17 cellular contexts compared by ENCODE assay signal in the genomic region with DNA sequence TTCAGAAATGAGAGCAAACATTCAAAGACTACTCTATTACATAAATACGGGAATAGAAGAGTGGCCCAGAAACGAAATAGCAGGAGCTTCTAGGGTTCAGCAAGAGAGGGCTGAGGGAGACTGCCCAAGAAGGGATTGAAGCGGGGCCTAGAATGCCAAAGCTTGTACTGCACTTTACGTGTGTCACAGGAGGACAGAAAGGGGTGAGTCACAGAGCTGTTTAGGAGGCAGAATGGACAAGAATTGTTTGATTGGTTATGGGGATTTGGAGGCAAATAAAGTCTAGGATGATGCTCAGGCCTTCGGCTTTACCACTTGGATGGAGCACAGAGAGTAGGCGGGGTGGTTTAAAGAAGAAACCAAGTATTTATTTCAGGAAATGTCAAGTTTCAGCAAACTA. TPM values are rescaled to one million over a fixed set of nuclear protein-coding genes. Genes with fewer than 3 reads are reported as not detected.
DNase-seq lines count a peak whose midpoint lies in the region; ATAC-seq, FAIRE-seq and TF ChIP-seq lines count a peak whose summit lies in the region.
"Had no signal": no experiment of that assay in that cellular context is flagged by ENCODE, and none has a peak within 500 bp of the region (broad histone marks: within the 10 kb centered on the region; RNA-seq: fewer than 3 reads in every experiment).

No MANE protein-coding gene starts in this region.

- H3K4me1 ChIP-seq in endodermal cell (ENCODE audit: control insufficient read depth, insufficient read depth, low read length), result peaks cover 3% of the 10 kb centered on the region
- H3K4me1 ChIP-seq in osteoblast (ENCODE audit: insufficient read depth, low read length), result peaks cover 8% of the 10 kb centered on the region
- H3K4me1 ChIP-seq in small intestine (ENCODE audit: control insufficient read depth in 2 of 2, insufficient read depth in 1 of 2, low read depth in 1 of 2, low read length in 1 of 2), result no peaks in the 10 kb centered on the region
- peaks cover 22% of the 10 kb centered on the region for H3K4me1 ChIP-seq in HAP-1
- H3K4me1 ChIP-seq: testis had no signal

- FAIRE-seq in small intestine (lab: Jason Lieb, UNC), result no peak

- H3K36me3 Mint-ChIP-seq in activated CD4-positive, alpha-beta T cell treated with anti-CD3 and anti-CD28 coated beads, Interleukin-2, amount 10 ng/mL, durations not matched to agents 7 days and 5 days (ENCODE audit: low read depth), result peaks cover 10% of the 10 kb centered on the region
- H3K36me3 Mint-ChIP-seq in activated B cell treated with CpG ODN at 0.5 μM for 24 hours (ENCODE audit: low read depth) (peaks cover 7% of the 10 kb centered on the region), endodermal cell (ENCODE audit: low read depth) (no peaks in the 10 kb centered on the region)

- CTCF ChIA-PET in activated CD4-positive, alpha-beta T cell treated with anti-CD3 and anti-CD28 coated beads, Interleukin-2, amount 10 ng/mL, durations not matched to agents 7 days and 5 days (lab: Charles Lee), result interaction anchor here (1.0 to 1.1 kb wide), 2 partner anchors 11 to 84 kb away, joined by 3 to 6 read pairs; no protein-coding TSS in a partner anchor
- CTCF ChIA-PET in activated B cell treated with CpG ODN at 0.5 μM for 24 hours (lab: Charles Lee), result interaction anchor here (0.9 kb wide), 1 partner anchor 11 kb away, joined by 3 read pairs; no protein-coding TSS in a partner anchor

- DNase-seq in activated CD4-positive, alpha-beta T cell treated with anti-CD3 and anti-CD28 coated beads, Interleukin-2, amount 10 ng/mL, durations not matched to agents 7 days and 5 days, result no peak
- no peak for DNase-seq in activated CD4-positive, alpha-beta T cell treated with anti-CD3 and anti-CD28 coated beads, Interleukin-2, amount 50 U/mL, for 48 hours
- DNase-seq in activated B cell treated with CpG ODN at 0.5 μM for 24 hours (no peak), endodermal cell (no peak), osteoblast (ENCODE audit: insufficient read length, low spot score, missing footprints) (no peak), small intestine (no peak), HAP-1 (ENCODE audit: low spot score in 2 of 2) (no peak)
- DNase-seq: activated CD8-positive, alpha-beta memory T cell treated with anti-CD3 and anti-CD28 coated beads, Interleukin-2, amount 50 U/mL, for 48 hours; cortex of kidney; Kasumi-1; NCI-H1436; SHP77 treated with DMSO at 0.1 percent for 48 hours; testis had no signal

- H3K4me3 ChIP-seq in endodermal cell (ENCODE audit: low read length) (no peak overlapping the region), osteoblast (ENCODE audit: insufficient read depth, low read length) (no peak overlapping the region), small intestine (ENCODE audit: low read depth in 1 of 2, low read length in 2 of 2) (no peak overlapping the region), HAP-1 (no peak overlapping the region)
- H3K4me3 ChIP-seq: ascending aorta, testis had no signal

- POLR2A ChIA-PET in activated CD4-positive, alpha-beta T cell treated with anti-CD3 and anti-CD28 coated beads, Interleukin-2, amount 10 ng/mL, durations not matched to agents 7 days and 5 days (lab: Charles Lee), result interaction anchor here (0.5 kb wide), 1 partner anchor 48 kb away, joined by 4 read pairs; no protein-coding TSS in a partner anchor
- POLR2A ChIA-PET in activated B cell treated with CpG ODN at 0.5 μM for 24 hours (lab: Charles Lee), result no interaction called here

- H3K4me3 Mint-ChIP-seq in activated CD4-positive, alpha-beta T cell treated with anti-CD3 and anti-CD28 coated beads, Interleukin-2, amount 10 ng/mL, durations not matched to agents 7 days and 5 days, result peak overlapping the region; percentile 11
- H3K4me3 Mint-ChIP-seq in activated B cell treated with CpG ODN at 0.5 μM for 24 hours (peak overlapping the region; percentile 26), endodermal cell (peak overlapping the region; percentile 91)

- H2AFZ ChIP-seq in osteoblast (ENCODE audit: low read length), result peak overlapping the region; percentile 56

- TF ChIP-seq CTCF in activated B cell treated with CpG ODN at 0.5 μM for 24 hours (IDR thresholded peaks at IDR 0.05) (no peak), endodermal cell (conservative IDR thresholded peaks at IDR 0.05) (no peak), osteoblast (IDR thresholded peaks at IDR 0.05; ENCODE audit: extremely low read depth, low read depth, low read length) (no peak)

- H3K9me3 ChIP-seq in endodermal cell (ENCODE audit: control insufficient read depth, low read length) (no peaks in the 10 kb centered on the region), osteoblast (ENCODE audit: low read depth, low read length) (no peaks in the 10 kb centered on the region), small intestine (ENCODE audit: control insufficient read depth, low read depth) (no peaks in the 10 kb centered on the region), HAP-1 (no peaks in the 10 kb centered on the region)
- H3K9me3 ChIP-seq: ascending aorta, testis had no signal

- H3K79me2 ChIP-seq in osteoblast (ENCODE audit: insufficient read depth, low read length), result no peaks in the 10 kb centered on the region

- peak overlapping the region; percentile 31 for H3K27ac Mint-ChIP-seq in activated CD4-positive, alpha-beta T cell treated with anti-CD3 and anti-CD28 coated beads, Interleukin-2, amount 10 ng/mL, durations not matched to agents 7 days and 5 days
- peak overlapping the region; percentile 14 for H3K27ac Mint-ChIP-seq in activated B cell treated with CpG ODN at 0.5 μM for 24 hours
- H3K27ac Mint-ChIP-seq in endodermal cell, result no peak overlapping the region

- no peak overlapping the region for H3K9ac ChIP-seq in endodermal cell (ENCODE audit: extremely low read depth, low read length, poor library complexity, severe bottlenecking)

- H4K20me1 ChIP-seq in osteoblast (ENCODE audit: insufficient read depth, low read length), result no peaks in the 10 kb centered on the region

- H3K27me3 Mint-ChIP-seq in activated CD4-positive, alpha-beta T cell treated with anti-CD3 and anti-CD28 coated beads, Interleukin-2, amount 10 ng/mL, durations not matched to agents 7 days and 5 days, result no peaks in the 10 kb centered on the region
- H3K27me3 Mint-ChIP-seq in activated B cell treated with CpG ODN at 0.5 μM for 24 hours (no peaks in the 10 kb centered on the region), endodermal cell (ENCODE audit: insufficient read depth) (peaks cover 6% of the 10 kb centered on the region)

- no peaks in the 10 kb centered on the region for H3K36me3 ChIP-seq in endodermal cell (ENCODE audit: control insufficient read depth, insufficient read depth, low read length)
- no peaks in the 10 kb centered on the region for H3K36me3 ChIP-seq in osteoblast (ENCODE audit: insufficient read depth, low read length)
- H3K36me3 ChIP-seq in small intestine (ENCODE audit: control insufficient read depth in 2 of 2, insufficient read depth in 2 of 2, low read length in 2 of 2), result no peaks in the 10 kb centered on the region
- H3K36me3 ChIP-seq in HAP-1 (replicated peaks), result no peaks in the 10 kb centered on the region
- H3K36me3 ChIP-seq: ascending aorta had no signal

- no peak overlapping the region for H3K27ac ChIP-seq in endodermal cell (ENCODE audit: low read depth, low read length)
- H3K27ac ChIP-seq in osteoblast (ENCODE audit: low read depth, low read length), result no peak overlapping the region
- no peak overlapping the region for H3K27ac ChIP-seq in small intestine (ENCODE audit: low read depth in 1 of 2, low read length in 1 of 2)
- H3K27ac ChIP-seq: ascending aorta, testis had no signal

- 92 to 94% methylated on average over 4 to 6 of the region's 6 CpGs for WGBS in endodermal cell (ENCODE audit: insufficient coverage in 1 of 2, insufficient read length in 1 of 2), 2 experiments
- WGBS in small intestine, 3 donors, result 77 to 83% (median 82%) methylated on average over 6 of the region's 6 CpGs

- in situ Hi-C loops in HAP-1 (cut with MboI; ENCODE audit: low sequenced_read_pairs), result no loop called here

- no peaks in the 10 kb centered on the region for H3K27me3 ChIP-seq in endodermal cell (ENCODE audit: control insufficient read depth, insufficient read depth, low read length, poor library complexity, severe bottlenecking)
- no peaks in the 10 kb centered on the region for H3K27me3 ChIP-seq in osteoblast (ENCODE audit: insufficient read depth, low read length)
- no peaks in the 10 kb centered on the region for H3K27me3 ChIP-seq in small intestine (ENCODE audit: control insufficient read depth in 2 of 2, insufficient read depth in 2 of 2, low read length in 2 of 2)
- H3K27me3 ChIP-seq in HAP-1 (ENCODE audit: low read depth), result no peaks in the 10 kb centered on the region
- H3K27me3 ChIP-seq: ascending aorta, testis had no signal

- no peak overlapping the region for H3K4me2 ChIP-seq in osteoblast (ENCODE audit: insufficient read depth, low read length)

- ATAC-seq in activated B cell treated with CpG ODN at 0.5 μM for 24 hours (ENCODE audit: low read depth) (no peak), HG02852 (IDR thresholded peaks at IDR 0.05; ENCODE audit: unreplicated experiment) (no peak)
- ATAC-seq: left lobe of liver had no signal

- intact Hi-C loops in activated B cell treated with CpG ODN at 0.5 μM for 24 hours (cut with micrococcal nuclease), result loop anchor here (5.0 kb wide), 1 partner anchor 158 kb away; no protein-coding TSS in a partner anchor

- peaks cover 48% of the 10 kb centered on the region for H3K4me1 Mint-ChIP-seq in activated CD4-positive, alpha-beta T cell treated with anti-CD3 and anti-CD28 coated beads, Interleukin-2, amount 10 ng/mL, durations not matched to agents 7 days and 5 days
- H3K4me1 Mint-ChIP-seq in activated B cell treated with CpG ODN at 0.5 μM for 24 hours (peaks cover 23% of the 10 kb centered on the region), endodermal cell (peaks cover 14% of the 10 kb centered on the region)

- no peaks in the 10 kb centered on the region for H3K9me3 Mint-ChIP-seq in activated CD4-positive, alpha-beta T cell treated with anti-CD3 and anti-CD28 coated beads, Interleukin-2, amount 10 ng/mL, durations not matched to agents 7 days and 5 days
- H3K9me3 Mint-ChIP-seq in activated B cell treated with CpG ODN at 0.5 μM for 24 hours (no peaks in the 10 kb centered on the region), endodermal cell (no peaks in the 10 kb centered on the region)

RNA-seq across cellular contexts. Expression of a gene that starts 11.3 kb away (rescaled TPM):
- total RNA-seq in activated CD4-positive, alpha-beta T cell treated with anti-CD3 and anti-CD28 coated beads, Interleukin-2, amount 10 ng/mL, durations not matched to agents 7 days and 5 days, result not detected
- total RNA-seq in activated B cell treated with CpG ODN at 0.5 μM for 24 hours (not detected in 2 replicates), endodermal cell (under 1 TPM in 1 of 2 donors, not detected in 1; 0.97 TPM), osteoblast (not detected in 2 replicates)
- polyA plus RNA-seq in endodermal cell (2013, experiment 1 of 2), result not detected
- polyA plus RNA-seq in endodermal cell (2013, experiment 2 of 2), result not detected
- polyA plus RNA-seq in small intestine, result under 1 TPM in 1 of 3 donors, not detected in 2; 0.10 TPM
- total RNA-seq: A673, ascending aorta, left lobe of liver had no signal

RNA-seq across cellular contexts. Expression of a gene that starts 48.9 kb away (rescaled TPM):
- total RNA-seq in activated CD4-positive, alpha-beta T cell treated with anti-CD3 and anti-CD28 coated beads, Interleukin-2, amount 10 ng/mL, durations not matched to agents 7 days and 5 days, result 100 to 1,000 TPM; 464 to 481 TPM
- 253 and 255 TPM in 2 replicates for total RNA-seq in activated B cell treated with CpG ODN at 0.5 μM for 24 hours
- total RNA-seq in endodermal cell, result 100 to 1,000 TPM; 283 to 299 TPM
- 222 TPM for polyA plus RNA-seq in endodermal cell (2013, experiment 1 of 2)
- polyA plus RNA-seq in endodermal cell (2013, experiment 2 of 2), result 193 TPM
- total RNA-seq in osteoblast, result 221 and 229 TPM in 2 replicates
- 100 to 1,000 TPM; 138 to 194 (median 158) TPM for polyA plus RNA-seq in small intestine

Comparison
In these comparisons a context has a peak if more than half of its experiments do, and no peak if none do; other contexts are left out.
1. H3K4me3 Mint-ChIP-seq: peak in every context shown above with its lines; median percentile 91 in endodermal cell; 26 in activated B cell treated with CpG ODN at 0.5 μM for 24 hours; 11 in activated CD4-positive, alpha-beta T cell treated with anti-CD3 and anti-CD28 coated beads, Interleukin-2, amount 10 ng/mL, durations not matched to agents 7 days and 5 days.